19 cellular contexts compared by ENCODE assay signal in genomic region chr6:153272201-153272980, GRCh38.
DNase-seq lines count a peak whose midpoint lies in the region; ATAC-seq and TF ChIP-seq lines count a peak whose summit lies in the region.
"Had no signal": no experiment of that assay in that cellular context is flagged by ENCODE, and none has a peak within 500 bp of the region (broad histone marks: within the 10 kb centered on the region; RNA-seq: fewer than 3 reads in every experiment).

No MANE protein-coding gene starts in this region.

- H3K36me3 Mint-ChIP-seq in neural progenitor cell (no peaks in the 10 kb centered on the region), mesothelial cell of epicardium (no peaks in the 10 kb centered on the region)
- H3K36me3 Mint-ChIP-seq: CD4-positive, alpha-beta memory T cell had no signal

- intact Hi-C loops in PC-9 (cut with micrococcal nuclease; ENCODE audit: unreplicated experiment) (no loop called here), left ventricle myocardium superior (cut with micrococcal nuclease) (no loop called here)

- CTCF ChIA-PET in PC-9 (lab: Charles Lee): no interaction called here

- DNase-seq in PC-9 (no peak), iPS-NIHi7 (ENCODE audit: extremely low spot score) (peak; percentile 14), neural progenitor cell (ENCODE audit: low spot score) (no peak), left ventricle myocardium superior (no peak), mesothelial cell of epicardium (ENCODE audit: low spot score in 2 of 2, unreplicated experiment in 2 of 2) (no peak)
- DNase-seq: ACHN; AML-193; BE2C; Calu3; CD4-positive, alpha-beta memory T cell; COR-L47; DMS53; DMS79 treated with DMSO at 0.1 percent for 48 hours; H7; HCEC 1CT had no signal

- H2AFZ ChIP-seq in ACC112 (ENCODE audit: low read length, unreplicated experiment): peak overlapping the region; percentile 4
- 0 out of 2 replicates have a peak overlapping the region, but pooled peaks have one; percentile 48 for H2AFZ ChIP-seq in PC-9
- H2AFZ ChIP-seq in neural progenitor cell (replicated peaks): peak overlapping the region; percentile 65

- H3K36me3 ChIP-seq in ACC112 (ENCODE audit: insufficient read depth, low read length) (no peaks in the 10 kb centered on the region), PC-9 (ENCODE audit: low read depth) (no peaks in the 10 kb centered on the region), neural progenitor cell (no peaks in the 10 kb centered on the region)
- H3K36me3 ChIP-seq: BE2C; BLaER1 treated with 17β-estradiol and CSF1 and Interleukin-3, amounts not matched to agents 10 nM and 100 nM had no signal

- H3F3A ChIP-seq in PC-9 (ENCODE audit: insufficient read depth, low read depth): no peaks in the 10 kb centered on the region
- peaks cover 6% of the 10 kb centered on the region for H3F3A ChIP-seq in neural progenitor cell (ENCODE audit: low read depth)

- H3K27ac ChIP-seq in ACC112 (ENCODE audit: low read depth, low read length): no peak overlapping the region
- no peak overlapping the region for H3K27ac ChIP-seq in PC-9
- H3K27ac ChIP-seq in neural progenitor cell: no peak overlapping the region
- H3K27ac ChIP-seq: BLaER1 treated with 17β-estradiol and CSF1 and Interleukin-3, amounts not matched to agents 10 nM and 100 nM had no signal

- H3K9me3 Mint-ChIP-seq in neural progenitor cell (no peaks in the 10 kb centered on the region), mesothelial cell of epicardium (peaks cover 29% of the 10 kb centered on the region)

- H3K9me2 ChIP-seq in PC-9 (ENCODE audit: insufficient read depth): no peaks in the 10 kb centered on the region

- H3K4me2 ChIP-seq in PC-9 (no peak overlapping the region), neural progenitor cell (peak overlapping the region; percentile 8)
- H3K4me2 ChIP-seq: BLaER1 treated with 17β-estradiol and CSF1 and Interleukin-3, amounts not matched to agents 10 nM and 100 nM had no signal

- no peak for TF ChIP-seq CTCF in PC-9 (conservative IDR thresholded peaks at IDR 0.05)
- no peak for TF ChIP-seq CTCF in neural progenitor cell (IDR thresholded peaks at IDR 0.05)
- no peak for TF ChIP-seq CTCF in mesothelial cell of epicardium (IDR thresholded peaks at IDR 0.05; ENCODE audit: unreplicated experiment)

- no TSS peak for BruUV-seq in PC-9 (replicated peaks; lab: Mats Ljungman, UMichigan)

- H3K79me2 ChIP-seq in ACC112 (ENCODE audit: control insufficient read depth, insufficient read depth, low read length, unreplicated experiment): no peaks in the 10 kb centered on the region
- no peaks in the 10 kb centered on the region for H3K79me2 ChIP-seq in PC-9 (ENCODE audit: low read depth)
- no peaks in the 10 kb centered on the region for H3K79me2 ChIP-seq in neural progenitor cell (ENCODE audit: low read depth)

- H3K4me3 ChIP-seq in ACC112 (ENCODE audit: low read depth, low read length): no peak overlapping the region
- H3K4me3 ChIP-seq in PC-9: no peak overlapping the region
- no peak overlapping the region for H3K4me3 ChIP-seq in neural progenitor cell
- H3K4me3 ChIP-seq: BLaER1 treated with 17β-estradiol and CSF1 and Interleukin-3, amounts not matched to agents 10 nM and 100 nM had no signal

- no peaks in the 10 kb centered on the region for H3K27me3 ChIP-seq in ACC112 (ENCODE audit: insufficient read depth, low read length)
- no peaks in the 10 kb centered on the region for H3K27me3 ChIP-seq in PC-9 (ENCODE audit: insufficient read depth, low read depth)
- no peaks in the 10 kb centered on the region for H3K27me3 ChIP-seq in neural progenitor cell
- H3K27me3 ChIP-seq: BE2C; BLaER1 treated with 17β-estradiol and CSF1 and Interleukin-3, amounts not matched to agents 10 nM and 100 nM had no signal

- ATAC-seq in HG02588 (IDR thresholded peaks at IDR 0.05; ENCODE audit: unreplicated experiment): no peak
- ATAC-seq in GM19463 (IDR thresholded peaks at IDR 0.05; ENCODE audit: unreplicated experiment): no peak
- ATAC-seq in left ventricle myocardium superior: no peak

- H3K9me3 ChIP-seq in PC-9 (ENCODE audit: insufficient read depth, low read depth) (no peaks in the 10 kb centered on the region), neural progenitor cell (ENCODE audit: low read depth) (no peaks in the 10 kb centered on the region)
- H3K9me3 ChIP-seq: BE2C had no signal

- H3K4me3 Mint-ChIP-seq in neural progenitor cell (no peak overlapping the region), mesothelial cell of epicardium (no peak overlapping the region)
- H3K4me3 Mint-ChIP-seq: CD4-positive, alpha-beta memory T cell had no signal

- POLR2A ChIA-PET in PC-9 (lab: Charles Lee; ENCODE audit: unreplicated experiment): no interaction called here

- no peaks in the 10 kb centered on the region for H3K4me1 ChIP-seq in ACC112 (ENCODE audit: control insufficient read depth, insufficient read depth, low read length, unreplicated experiment)
- no peaks in the 10 kb centered on the region for H3K4me1 ChIP-seq in PC-9 (replicated peaks; ENCODE audit: insufficient read depth)
- peaks cover 12% of the 10 kb centered on the region for H3K4me1 ChIP-seq in neural progenitor cell
- H3K4me1 ChIP-seq: BE2C; BLaER1 treated with 17β-estradiol and CSF1 and Interleukin-3, amounts not matched to agents 10 nM and 100 nM had no signal

- H3K27me3 Mint-ChIP-seq in neural progenitor cell (ENCODE audit: insufficient read depth, low read depth): no peaks in the 10 kb centered on the region
- no peaks in the 10 kb centered on the region for H3K27me3 Mint-ChIP-seq in mesothelial cell of epicardium (ENCODE audit: low read depth)
- H3K27me3 Mint-ChIP-seq: CD4-positive, alpha-beta memory T cell had no signal

- H3K4me1 Mint-ChIP-seq in neural progenitor cell (peaks cover 2% of the 10 kb centered on the region), mesothelial cell of epicardium (no peaks in the 10 kb centered on the region)
- H3K4me1 Mint-ChIP-seq: CD4-positive, alpha-beta memory T cell had no signal

- H3K27ac Mint-ChIP-seq in neural progenitor cell (no peak overlapping the region), mesothelial cell of epicardium (no peak overlapping the region)
- H3K27ac Mint-ChIP-seq: CD4-positive, alpha-beta memory T cell had no signal

- H3K9ac ChIP-seq in neural progenitor cell: no peak overlapping the region
- H3K9ac ChIP-seq: BLaER1 treated with 17β-estradiol and CSF1 and Interleukin-3, amounts not matched to agents 10 nM and 100 nM had no signal

- H4K20me1 ChIP-seq in PC-9 (ENCODE audit: insufficient read depth) (no peaks in the 10 kb centered on the region), neural progenitor cell (ENCODE audit: low read depth) (no peaks in the 10 kb centered on the region)
- H4K20me1 ChIP-seq: BLaER1 treated with 17β-estradiol and CSF1 and Interleukin-3, amounts not matched to agents 10 nM and 100 nM had no signal

Comparison
In these comparisons a context has a peak if more than half of its experiments do, and no peak if none do; other contexts are left out.
1. H2AFZ ChIP-seq: peak in every context shown above with its lines; median percentile 65 in neural progenitor cell; 48 in PC-9; 4 in ACC112.